8 cellular contexts compared by ENCODE assay signal in genomic region chr13:44197791-44198770, GRCh38.
DNase-seq lines count a peak whose midpoint lies in the region; ATAC-seq and TF ChIP-seq lines count a peak whose summit lies in the region.

No MANE protein-coding gene starts in this region.

- WGBS in lower leg skin, 2 donors, result 71 to 72% methylated on average over 1 of the region's 1 CpG

- DNase-seq in AG09309 (ENCODE audit: low read depth) (peak; percentile 2), GM19240 (ENCODE audit: insufficient read length, low spot score) (peak; percentile 30), astrocyte of the hippocampus (ENCODE audit: low read depth, low spot score) (peak; percentile 36), GM03348 (ENCODE audit: low spot score) (no peak), iPS-NIHi7 (ENCODE audit: extremely low spot score) (no peak), lower leg skin (ENCODE audit: low spot score in 2 of 2) (no peak), substantia nigra (lab: John Stamatoyannopoulos, UW) (no peak)

- no peak for TF ChIP-seq POLR2A in lower leg skin (IDR thresholded peaks at IDR 0.05)

- intact Hi-C loops in lower leg skin (cut with DNase I; ENCODE audit: low total_unique reads), result no loop called here

- H3K4me3 ChIP-seq in AG09309 (ENCODE audit: control insufficient read depth, low read depth, low read length), result no peak overlapping the region
- no peak overlapping the region for H3K4me3 ChIP-seq in lower leg skin (ENCODE audit: low read depth, poor library complexity, severe bottlenecking)

- TF ChIP-seq CTCF in AG09309 (IDR thresholded peaks at IDR 0.05; ENCODE audit: control insufficient read depth, insufficient read depth, low read depth, low read length, missing control alignments) (no peak), lower leg skin (IDR thresholded peaks at IDR 0.05) (no peak)

- no peak overlapping the region for H3K27ac ChIP-seq in substantia nigra (ENCODE audit: low read depth, low read length, poor library complexity, severe bottlenecking)

- peak; percentile 89 for ATAC-seq in HG03457 (IDR thresholded peaks at IDR 0.05; ENCODE audit: unreplicated experiment)

Comparison
In these comparisons a context has a peak if more than half of its experiments do, and no peak if none do; other contexts are left out.
1. DNase-seq: peak in AG09309 (single experiment), GM19240 (single experiment) and astrocyte of the hippocampus (single experiment); none in GM03348 (single experiment), iPS-NIHi7 (single experiment), lower leg skin (0 of 2) and substantia nigra (0 of 49).